Comparison of ENCODE assay signal across 7 cellular contexts in genomic region chr13:32847976-32848375, GRCh38.
DNase-seq lines count a peak whose midpoint lies in the region; ATAC-seq and TF ChIP-seq lines count a peak whose summit lies in the region.
"Not testable (repeated sequence)": the region's sequence is repeated elsewhere in the genome, so short reads cannot be mapped to it uniquely, and the experiment has no call there.

No MANE protein-coding gene starts in this region.

- H3K79me2 ChIP-seq in neural progenitor cell (ENCODE audit: low read depth) = not testable (repeated sequence)

- H3K9ac ChIP-seq in neural progenitor cell = not testable (repeated sequence)

- H3K27me3 ChIP-seq in heart right ventricle, neural progenitor cell: not testable (repeated sequence)

- H2AFZ ChIP-seq in neural progenitor cell (replicated peaks) = peak overlapping the region; percentile 4

- DNase-seq in DMS 273 (lab: John Stamatoyannopoulos, UW; ENCODE audit: unreplicated experiment) = peak; percentile 28
- peak; percentile 8 for DNase-seq in NCI-H69 (lab: John Stamatoyannopoulos, UW)
- DNase-seq in fibroblast of gingiva (ENCODE audit: low read depth) = peak; percentile 61
- DNase-seq in heart right ventricle = not testable (repeated sequence)
- peak; percentile 57 for DNase-seq in left kidney (ENCODE audit: low read depth, low spot score)
- DNase-seq in neural progenitor cell (ENCODE audit: low spot score) = peak; percentile 20

- H3K4me3 ChIP-seq in heart right ventricle, neural progenitor cell: not testable (repeated sequence)

- H3K36me3 ChIP-seq in heart right ventricle, neural progenitor cell: not testable (repeated sequence)

- peaks cover 0 to 29% (median 8%) of the 10 kb centered on the region in 9 donors for H3K4me1 ChIP-seq in heart right ventricle
- peaks cover 12% of the 10 kb centered on the region for H3K4me1 ChIP-seq in neural progenitor cell

- peak overlapping the region in 3 of 5 experiments; percentile 44 to 87 (median 56) for H3K27ac Mint-ChIP-seq in brain
- H3K27ac Mint-ChIP-seq in neural progenitor cell = not testable (repeated sequence)

- peak overlapping the region in 4 of 10 donors; percentile 7 to 44 (median 28) for H3K27ac ChIP-seq in heart right ventricle
- H3K27ac ChIP-seq in neural progenitor cell = not testable (repeated sequence)

- not testable (repeated sequence) for H3K4me2 ChIP-seq in neural progenitor cell

- peaks cover 60% of the 10 kb centered on the region for H3K4me1 Mint-ChIP-seq in brain
- H3K4me1 Mint-ChIP-seq in neural progenitor cell = peaks cover 32% of the 10 kb centered on the region

- not testable (repeated sequence) for H4K20me1 ChIP-seq in neural progenitor cell (ENCODE audit: low read depth)

- H3K9me3 Mint-ChIP-seq in brain (peaks cover 6 to 12% (median 11%) of the 10 kb centered on the region in 5 experiments), neural progenitor cell (peaks cover 21% of the 10 kb centered on the region)

- peak in 6 of 8 donors; percentile 60 to 76 (median 70) for ATAC-seq in heart right ventricle

- H3K9me3 ChIP-seq in heart right ventricle; neural progenitor cell (ENCODE audit: low read depth): not testable (repeated sequence)

- not testable (repeated sequence) for TF ChIP-seq CTCF in brain (conservative IDR thresholded peaks at IDR 0.05); heart right ventricle (IDR thresholded peaks at IDR 0.05); neural progenitor cell (IDR thresholded peaks at IDR 0.05)

- H3K27me3 Mint-ChIP-seq in brain; neural progenitor cell (ENCODE audit: insufficient read depth, low read depth): not testable (repeated sequence)

- intact Hi-C loops in heart right ventricle (cut with DNase I) = not testable (repeated sequence)

- H3F3A ChIP-seq in neural progenitor cell (ENCODE audit: low read depth) = not testable (repeated sequence)

- H3K36me3 Mint-ChIP-seq in brain, neural progenitor cell: not testable (repeated sequence)

- WGBS in heart right ventricle, 2 donors = 50 to 60% methylated on average over 10 of the region's 10 CpGs

- not testable (repeated sequence) for H3K4me3 Mint-ChIP-seq in brain, neural progenitor cell
